ENCODE assay signal across 23 cellular contexts in the genomic region with DNA sequence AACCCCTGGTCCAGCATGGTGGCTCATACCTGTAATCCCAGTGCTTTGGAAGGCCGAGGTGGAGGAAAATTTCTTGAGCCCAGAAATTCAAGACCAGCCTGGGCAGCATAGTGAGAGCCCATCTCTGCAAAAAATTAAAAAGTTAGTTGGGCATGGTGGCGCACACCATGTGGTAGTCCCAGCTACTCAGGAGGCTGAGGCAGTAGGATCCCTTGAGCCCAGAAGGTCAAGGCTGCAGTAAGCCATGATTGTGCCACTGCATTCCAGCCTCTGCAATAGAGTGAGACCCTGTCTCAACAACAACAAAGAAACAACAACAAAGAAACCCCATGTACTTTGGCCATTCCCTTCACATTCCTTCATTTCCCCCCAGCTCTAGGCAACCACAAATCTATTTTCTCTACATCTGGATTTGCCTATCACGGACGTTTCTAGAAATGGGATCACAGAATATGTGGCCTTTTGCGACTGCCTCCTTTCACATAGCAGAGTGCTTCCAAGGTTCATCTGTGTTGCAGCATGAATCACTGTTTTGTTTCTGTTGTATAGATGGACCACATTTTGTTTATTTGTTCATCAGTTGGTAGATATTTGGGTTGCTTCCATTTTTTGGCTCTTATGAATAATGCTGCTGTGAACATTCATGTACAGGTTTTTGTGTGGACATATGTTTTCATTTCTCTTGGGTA.
"Had no signal": no experiment of that assay in that cellular context is flagged by ENCODE, and none has a peak within 500 bp of the region (broad histone marks: within the 10 kb centered on the region; RNA-seq: fewer than 3 reads in every experiment).

No MANE protein-coding gene starts in this region.

- H3K4me1 Mint-ChIP-seq: activated naive CD4-positive, alpha-beta T cell treated with anti-CD3 and anti-CD28 coated beads, Interleukin-2, amount 50 U/mL, for 24 hours; activated naive CD8-positive, alpha-beta T cell treated with anti-CD3 and anti-CD28 coated beads, Interleukin-2, amount 50 U/mL, for 24 hours; central memory CD8-positive, alpha-beta T cell had no signal

- H3K4me1 ChIP-seq: colonic mucosa, prostate gland, testis had no signal

- H3K9me3 ChIP-seq: colonic mucosa, ovary, prostate gland, testis, transverse colon had no signal

- H3K36me3 ChIP-seq: colonic mucosa, ovary had no signal

- DNase-seq: activated CD4-positive, alpha-beta T cell treated with anti-CD3 and anti-CD28 coated beads for 4 hours; activated CD4-positive, alpha-beta T cell treated with anti-CD3 and anti-CD28 coated beads, Interleukin-2, amount 50 U/mL, for 48 hours; activated CD8-positive, alpha-beta memory T cell treated with anti-CD3 and anti-CD28 coated beads for 24 hours; activated gamma-delta T cell; activated naive CD8-positive, alpha-beta T cell treated with anti-CD3 and anti-CD28 coated beads, Interleukin-2, amount 50 U/mL, for 24 hours; colonic mucosa; effector memory CD4-positive, alpha-beta T cell; islet precursor cell; left cardiac atrium; mammary epithelial cell; ovary; retina; stimulated activated CD4-positive, alpha-beta T cell treated with anti-CD3 and anti-CD28 coated beads, Interleukin-12 subunit alpha, Interleukin-12 subunit beta, amount 100 ng/mL, for 4 hours; stimulated activated CD4-positive, alpha-beta T cell treated with anti-CD3 and anti-CD28 coated beads, Interleukin-4, amount 100 ng/mL, for 1 hour; stimulated activated naive CD8-positive, alpha-beta T cell treated with anti-CD3 and anti-CD28 coated beads, Interleukin-15, Interleukin-2, amounts not matched to agents 100 U/mL and 50 U/mL, for 24 hours; T-helper 1 cell; testis; transverse colon had no signal

- H3K4me3 ChIP-seq: colonic mucosa, ovary, prostate gland, skin epidermis, testis, transverse colon had no signal

- H3K9me3 Mint-ChIP-seq: activated naive CD4-positive, alpha-beta T cell treated with anti-CD3 and anti-CD28 coated beads, Interleukin-2, amount 50 U/mL, for 24 hours; activated naive CD8-positive, alpha-beta T cell treated with anti-CD3 and anti-CD28 coated beads, Interleukin-2, amount 50 U/mL, for 24 hours; central memory CD8-positive, alpha-beta T cell; T-helper 2 cell treated with Interferon-gamma antibody and Interleukin-4, amounts not matched to agents 5 μg/mL and 100 μg/mL, for 36 hours had no signal

- H3K27me3 Mint-ChIP-seq: activated naive CD4-positive, alpha-beta T cell treated with anti-CD3 and anti-CD28 coated beads, Interleukin-2, amount 50 U/mL, for 24 hours; activated naive CD8-positive, alpha-beta T cell treated with anti-CD3 and anti-CD28 coated beads, Interleukin-2, amount 50 U/mL, for 24 hours; central memory CD8-positive, alpha-beta T cell had no signal

- H3K27ac ChIP-seq: ovary, prostate gland, skin epidermis, testis had no signal

- H3K27ac Mint-ChIP-seq: activated naive CD4-positive, alpha-beta T cell treated with anti-CD3 and anti-CD28 coated beads, Interleukin-2, amount 50 U/mL, for 24 hours; activated naive CD8-positive, alpha-beta T cell treated with anti-CD3 and anti-CD28 coated beads, Interleukin-2, amount 50 U/mL, for 24 hours; T-helper 2 cell treated with Interferon-gamma antibody and Interleukin-4, amounts not matched to agents 5 μg/mL and 100 μg/mL, for 36 hours had no signal

- H3K4me3 Mint-ChIP-seq: activated naive CD4-positive, alpha-beta T cell treated with anti-CD3 and anti-CD28 coated beads, Interleukin-2, amount 50 U/mL, for 24 hours; activated naive CD8-positive, alpha-beta T cell treated with anti-CD3 and anti-CD28 coated beads, Interleukin-2, amount 50 U/mL, for 24 hours; central memory CD8-positive, alpha-beta T cell; T-helper 2 cell treated with Interferon-gamma antibody and Interleukin-4, amounts not matched to agents 5 μg/mL and 100 μg/mL, for 36 hours had no signal
